ENCODE assay signal across 9 cellular contexts in the genomic region with DNA sequence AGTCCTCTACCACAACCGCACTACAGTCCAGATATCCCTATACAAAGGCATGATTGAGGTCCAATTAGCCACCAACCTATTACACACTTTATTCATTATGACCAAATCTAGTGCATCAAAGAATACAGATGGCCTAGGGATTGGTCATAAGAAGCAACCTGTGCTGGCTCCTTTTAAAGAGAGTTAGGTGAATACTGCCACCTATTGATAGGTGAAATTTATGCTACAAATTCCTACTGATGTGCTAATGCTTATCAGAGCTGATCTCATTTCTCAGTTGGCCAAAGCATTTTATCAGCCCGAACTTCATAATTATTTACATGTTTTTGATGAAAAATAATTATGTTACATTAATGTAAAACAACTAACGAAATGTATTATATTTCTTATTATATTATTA.
DNase-seq lines count a peak whose midpoint lies in the region; ATAC-seq, FAIRE-seq and TF ChIP-seq lines count a peak whose summit lies in the region.
"Had no signal": no experiment of that assay in that cellular context is flagged by ENCODE, and none has a peak within 500 bp of the region (broad histone marks: within the 10 kb centered on the region; RNA-seq: fewer than 3 reads in every experiment).

No MANE protein-coding gene starts in this region.

- peaks cover 66% of the 10 kb centered on the region for H3K4me1 Mint-ChIP-seq in HFFc6 (ENCODE audit: low read depth)

- intact Hi-C loops in kidney (cut with DNase I), result no loop called here

- no peaks in the 10 kb centered on the region for H3K9me3 ChIP-seq in kidney (ENCODE audit: control insufficient read depth in 1 of 2, low read length in 2 of 2)
- H3K9me3 ChIP-seq: SJSA1 had no signal

- peak; percentile 90 for TF ChIP-seq CTCF in HFFc6 (IDR thresholded peaks at IDR 0.05)
- peak; percentile 39 for TF ChIP-seq CTCF in kidney (IDR thresholded peaks at IDR 0.05; ENCODE audit: borderline replicate concordance, extremely low read depth, insufficient read depth)

- no peaks in the 10 kb centered on the region for H3K4me1 ChIP-seq in kidney (ENCODE audit: control insufficient read depth in 1 of 2, insufficient read depth in 1 of 2, low read depth in 1 of 2, low read length in 2 of 2)

- H3K27ac Mint-ChIP-seq in HFFc6, result no peak overlapping the region

- no peak overlapping the region for H3K27ac ChIP-seq in kidney (ENCODE audit: low read depth in 2 of 2, low read length in 2 of 2)

- H3K9ac ChIP-seq in kidney (ENCODE audit: low read length in 2 of 2), result no peak overlapping the region

- no peak overlapping the region for H3K4me3 Mint-ChIP-seq in HFFc6

- no peaks in the 10 kb centered on the region for H3K36me3 ChIP-seq in kidney (ENCODE audit: control insufficient read depth in 1 of 2, insufficient read depth in 2 of 2, low read length in 2 of 2)
- H3K36me3 ChIP-seq: SJSA1 had no signal

- ATAC-seq in HG03108 (IDR thresholded peaks at IDR 0.05; ENCODE audit: unreplicated experiment) (no peak), HG03520 (IDR thresholded peaks at IDR 0.05; ENCODE audit: unreplicated experiment) (no peak)

- H3K4me3 ChIP-seq in kidney (ENCODE audit: low read length in 2 of 2), result no peak overlapping the region
- H3K4me3 ChIP-seq: SJSA1 had no signal

- DNase-seq in Daoy (ENCODE audit: low read depth), result peak; percentile 9
- DNase-seq in HFFc6, result peak; percentile 83
- DNase-seq in NCI-H2171 (lab: John Stamatoyannopoulos, UW), result peak; percentile 37
- peak; percentile 38 for DNase-seq in amniotic stem cell (lab: John Stamatoyannopoulos, UW)
- no peak for DNase-seq in kidney
- no peak for DNase-seq in activated naive CD4-positive, alpha-beta T cell (lab: John Stamatoyannopoulos, UW)

- 0 out of 2 replicates have a peak, but pooled peaks cover 4% of the 10 kb centered on the region for H3K36me3 Mint-ChIP-seq in HFFc6 (ENCODE audit: low read depth)

- peaks cover 2% of the 10 kb centered on the region; the same call in 1 of the 2 replicates for H3K27me3 Mint-ChIP-seq in HFFc6 (ENCODE audit: insufficient read depth)

- FAIRE-seq in kidney (lab: Jason Lieb, UNC), result peak; percentile 92

- no peaks in the 10 kb centered on the region for H3K9me3 Mint-ChIP-seq in HFFc6

Comparison
In these comparisons a context has a peak if more than half of its experiments do, and no peak if none do; other contexts are left out.
1. DNase-seq: peak in Daoy (single experiment), HFFc6 (single experiment), NCI-H2171 (single experiment) and amniotic stem cell (single experiment); none in kidney (single experiment) and activated naive CD4-positive, alpha-beta T cell (0 of 4).